13 cellular contexts compared by ENCODE assay signal in the genomic region with DNA sequence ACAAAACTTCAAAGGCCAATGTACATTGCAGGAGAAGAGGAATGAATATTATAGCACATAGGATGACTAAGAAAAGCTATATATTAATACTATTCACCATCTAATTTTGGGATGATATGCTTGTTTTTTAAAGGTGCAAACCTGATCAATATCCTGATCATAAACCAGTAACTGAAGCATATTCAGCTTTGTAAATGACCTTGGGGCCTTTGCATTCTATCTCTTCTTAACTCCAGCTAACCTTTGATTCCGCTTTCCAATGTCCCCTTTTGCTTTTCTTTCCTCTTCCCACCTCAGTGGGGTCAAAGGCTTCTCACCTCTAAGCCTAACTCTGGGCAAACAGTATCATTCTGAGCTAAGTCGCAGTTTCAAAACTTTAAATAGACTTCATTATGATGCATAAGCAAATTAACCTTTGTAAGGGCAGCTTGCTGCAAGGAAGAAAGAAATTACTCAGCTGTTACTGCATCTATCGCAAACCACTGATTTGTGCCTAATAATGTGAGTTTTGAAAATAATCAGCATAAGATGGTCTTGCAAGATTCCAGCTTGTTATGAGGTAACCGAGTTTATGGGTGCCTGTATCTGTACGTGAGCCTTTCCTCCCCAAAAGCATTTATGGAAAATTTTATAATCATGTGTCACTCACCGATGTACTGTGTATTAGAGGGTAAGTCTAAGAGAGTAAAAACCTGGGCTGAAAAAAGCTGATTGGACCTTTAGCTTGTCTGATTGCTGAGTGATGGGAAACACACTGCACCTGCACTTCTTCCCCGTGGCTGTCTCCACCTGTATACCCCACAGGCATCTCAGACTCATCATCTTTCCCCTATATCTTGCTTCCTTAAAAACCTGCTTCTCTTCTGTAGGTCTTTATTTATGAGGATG.
A peak's percentile ranks its signal among the peaks of the same experiment; 100 is the strongest.
DNase-seq lines count a peak whose midpoint lies in the region; ATAC-seq and TF ChIP-seq lines count a peak whose summit lies in the region.
"Had no signal": no experiment of that assay in that cellular context is flagged by ENCODE, and none has a peak within 500 bp of the region (broad histone marks: within the 10 kb centered on the region; RNA-seq: fewer than 3 reads in every experiment).

No MANE protein-coding gene starts in this region.

- 66% methylated on average over 7 of the region's 7 CpGs for WGBS in suprapubic skin

- TF ChIP-seq CTCF in GM10266 (IDR thresholded peaks at IDR 0.05; ENCODE audit: control insufficient read depth, insufficient read depth, low read depth, missing control alignments) (no peak), suprapubic skin (IDR thresholded peaks at IDR 0.05) (no peak)

- H3K4me3 ChIP-seq in suprapubic skin, result no peak overlapping the region
- H3K4me3 ChIP-seq: dorsolateral prefrontal cortex had no signal

- ATAC-seq in GM19043 (IDR thresholded peaks at IDR 0.05; ENCODE audit: low read depth, unreplicated experiment), result peak; percentile 85
- ATAC-seq in HG02763 (IDR thresholded peaks at IDR 0.05; ENCODE audit: unreplicated experiment), result peak; percentile 81
- peak; percentile 91 for ATAC-seq in HG03571 (IDR thresholded peaks at IDR 0.05; ENCODE audit: unreplicated experiment)

- H3K36me3 ChIP-seq in suprapubic skin, result no peaks in the 10 kb centered on the region

- no peaks in the 10 kb centered on the region for H3K27me3 ChIP-seq in suprapubic skin

- no peak for TF ChIP-seq POLR2A in suprapubic skin (IDR thresholded peaks at IDR 0.05)

- no peaks in the 10 kb centered on the region for H3K9me3 ChIP-seq in suprapubic skin

- peak; percentile 64 for DNase-seq in GM10266 (ENCODE audit: extremely low spot score)
- no peak for DNase-seq in suprapubic skin (ENCODE audit: low spot score in 2 of 2)
- DNase-seq in activated gamma-delta T cell treated with Interleukin-2 at 50 U/mL for 16 hours, result no peak
- DNase-seq in hepatic stellate cell (ENCODE audit: low spot score), result no peak
- no peak for DNase-seq in anterior cingulate cortex (lab: John Stamatoyannopoulos, UW)
- DNase-seq: dorsolateral prefrontal cortex, GOT3, NCI-H1436 treated with DMSO at 0.1 percent for 48 hours, nucleus accumbens, SHP77 treated with DMSO at 0.1 percent for 48 hours had no signal

- no peak for TF ChIP-seq EP300 in suprapubic skin (IDR thresholded peaks at IDR 0.05)

- peaks cover under 1% of the 10 kb centered on the region for H3K4me1 ChIP-seq in suprapubic skin

- H3K27ac ChIP-seq in suprapubic skin, result no peak overlapping the region
- H3K27ac ChIP-seq: dorsolateral prefrontal cortex had no signal
